In the genomic region with DNA sequence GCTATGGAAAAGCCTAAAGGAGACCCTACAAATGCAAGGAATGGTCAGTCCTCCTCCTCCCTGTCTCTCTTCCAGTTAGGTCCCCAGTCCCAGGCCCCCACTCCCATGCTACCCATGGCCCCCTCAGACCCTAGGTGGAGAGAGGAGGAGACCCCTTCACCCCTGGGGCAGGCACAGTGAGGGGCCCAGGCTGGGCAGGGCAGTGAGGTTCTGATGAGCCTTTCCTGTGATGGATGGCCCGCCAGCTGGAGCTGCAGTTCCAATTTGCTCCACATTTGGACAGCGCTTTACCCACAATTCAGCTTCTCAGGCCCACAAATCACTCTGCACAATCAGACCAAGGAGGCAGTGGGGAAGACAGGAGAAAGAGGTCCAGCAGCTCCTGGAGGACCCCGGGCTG, we compare ENCODE assay signal across 28 cellular contexts. TPM values are rescaled to one million over a fixed set of nuclear protein-coding genes. Genes with fewer than 3 reads are reported as not detected.
DNase-seq lines count a peak whose midpoint lies in the region; ATAC-seq and TF ChIP-seq lines count a peak whose summit lies in the region.
"Had no signal": no experiment of that assay in that cellular context is flagged by ENCODE, and none has a peak within 500 bp of the region (broad histone marks: within the 10 kb centered on the region; RNA-seq: fewer than 3 reads in every experiment).

No MANE protein-coding gene starts in this region.

- peaks cover 12% of the 10 kb centered on the region for H3K4me1 Mint-ChIP-seq in activated naive CD4-positive, alpha-beta T cell treated with anti-CD3 and anti-CD28 coated beads, Interleukin-2, amount 50 U/mL, for 24 hours
- H3K4me1 Mint-ChIP-seq in stimulated activated effector memory CD8-positive, alpha-beta T cell treated with anti-CD3 and anti-CD28 coated beads, Interleukin-12 subunit alpha, Interleukin-12 subunit beta, amount 100 ng/mL, for 72 hours, result peaks cover 27% of the 10 kb centered on the region
- H3K4me1 Mint-ChIP-seq in activated CD4-positive, alpha-beta memory T cell treated with anti-CD3 and anti-CD28 coated beads, Interleukin-2, amount 10 ng/mL, durations not matched to agents 7 days and 5 days, result peaks cover 24% of the 10 kb centered on the region

- ATAC-seq in stimulated activated effector memory CD8-positive, alpha-beta T cell treated with anti-CD3 and anti-CD28 coated beads, Interleukin-12 subunit alpha, Interleukin-12 subunit beta, amount 100 ng/mL, for 72 hours, result no peak

- intact Hi-C loops in PC-9 (cut with micrococcal nuclease; ENCODE audit: unreplicated experiment), result loop anchor here (2.0 kb wide), 1 partner anchor 52 kb away; the partner anchor contains the start of gene LEMD2

- no peaks in the 10 kb centered on the region for H3K27me3 Mint-ChIP-seq in activated naive CD4-positive, alpha-beta T cell treated with anti-CD3 and anti-CD28 coated beads, Interleukin-2, amount 50 U/mL, for 24 hours
- peaks cover 17% of the 10 kb centered on the region for H3K27me3 Mint-ChIP-seq in activated CD4-positive, alpha-beta memory T cell treated with anti-CD3 and anti-CD28 coated beads, Interleukin-2, amount 10 ng/mL, durations not matched to agents 7 days and 5 days
- H3K27me3 Mint-ChIP-seq: CD4-positive, alpha-beta T cell had no signal

- no peaks in the 10 kb centered on the region for H3K36me3 ChIP-seq in PC-9 (ENCODE audit: low read depth)

- H3K4me3 ChIP-seq in PC-9, result no peak overlapping the region
- H3K4me3 ChIP-seq: body of pancreas had no signal

- H3K4me1 ChIP-seq in PC-9 (replicated peaks; ENCODE audit: insufficient read depth), result peaks cover 33% of the 10 kb centered on the region

- H3K4me2 ChIP-seq in PC-9, result peak overlapping the region; percentile 66

- no peak for TF ChIP-seq CTCF in PC-9 (conservative IDR thresholded peaks at IDR 0.05)

- peak overlapping the region; percentile 80 for H3K27ac ChIP-seq in PC-9
- peak overlapping the region; percentile 94 for H3K27ac ChIP-seq in epithelial cell of prostate
- H3K27ac ChIP-seq: body of pancreas had no signal

- H3K9me3 ChIP-seq in PC-9 (ENCODE audit: insufficient read depth, low read depth), result no peaks in the 10 kb centered on the region
- H3K9me3 ChIP-seq: body of pancreas had no signal

- POLR2A ChIA-PET in PC-9 (lab: Charles Lee; ENCODE audit: unreplicated experiment), result no interaction called here
- POLR2A ChIA-PET in activated CD4-positive, alpha-beta memory T cell treated with anti-CD3 and anti-CD28 coated beads, Interleukin-2, amount 10 ng/mL, durations not matched to agents 7 days and 5 days (lab: Charles Lee), result interaction anchor here (0.6 to 2.8 kb wide), 5 partner anchors 16 to 344 kb away, joined by 3 to 20 read pairs (median 7); no protein-coding TSS in a partner anchor

- no peaks in the 10 kb centered on the region for H3K9me2 ChIP-seq in PC-9 (ENCODE audit: insufficient read depth)

- no peaks in the 10 kb centered on the region for H3K27me3 ChIP-seq in PC-9 (ENCODE audit: insufficient read depth, low read depth)
- H3K27me3 ChIP-seq: body of pancreas had no signal

- DNase-seq in activated naive CD4-positive, alpha-beta T cell treated with anti-CD3 and anti-CD28 coated beads, Interleukin-2, amount 50 U/mL, for 16 hours, result no peak
- DNase-seq in PC-9 (no peak), epithelial cell of prostate (ENCODE audit: low read depth, low spot score) (no peak), kidney tubule cell (ENCODE audit: low spot score) (no peak)
- no peak for DNase-seq in stimulated activated effector memory CD8-positive, alpha-beta T cell treated with anti-CD3 and anti-CD28 coated beads, Interleukin-12 subunit alpha, Interleukin-12 subunit beta, amount 100 ng/mL, for 72 hours (ENCODE audit: low spot score in 2 of 2)
- DNase-seq in activated T-cell treated with anti-CD3 and anti-CD28 coated beads, Interleukin-2, amount 50 U/mL, for 1 hour, result no peak
- no peak for DNase-seq in activated CD4-positive, alpha-beta memory T cell treated with anti-CD3 and anti-CD28 coated beads, Interleukin-2, amount 10 ng/mL, durations not matched to agents 7 days and 5 days
- DNase-seq: activated CD4-positive, alpha-beta T cell treated with anti-CD3 and anti-CD28 coated beads, Interleukin-2, amount 10 ng/mL, durations not matched to agents 7 days and 5 days; body of pancreas; CD4-positive, alpha-beta T cell; DMS153; effector CD4-positive, alpha-beta T cell; GDM1; KBM-7; kidney glomerular epithelial cell; mesendoderm; naive thymus-derived CD4-positive, alpha-beta T cell; NCI-H1694 treated with DMSO at 0.1 percent for 48 hours; NCI-H748 treated with DMSO at 0.1 percent for 48 hours; SHP77 treated with DMSO at 0.1 percent for 48 hours; substantia nigra; T-helper 1 cell had no signal

- peaks cover 27% of the 10 kb centered on the region for H3F3A ChIP-seq in PC-9 (ENCODE audit: insufficient read depth, low read depth)

- CTCF ChIA-PET in PC-9 (lab: Charles Lee), result no interaction called here
- CTCF ChIA-PET in activated CD4-positive, alpha-beta memory T cell treated with anti-CD3 and anti-CD28 coated beads, Interleukin-2, amount 10 ng/mL, durations not matched to agents 7 days and 5 days (lab: Charles Lee), result interaction anchor here (1.0 to 2.4 kb wide), 6 partner anchors 9 to 72 kb away, joined by 3 to 10 read pairs (median 5); no protein-coding TSS in a partner anchor

- no peaks in the 10 kb centered on the region for H3K9me3 Mint-ChIP-seq in activated naive CD4-positive, alpha-beta T cell treated with anti-CD3 and anti-CD28 coated beads, Interleukin-2, amount 50 U/mL, for 24 hours
- H3K9me3 Mint-ChIP-seq in stimulated activated effector memory CD8-positive, alpha-beta T cell treated with anti-CD3 and anti-CD28 coated beads, Interleukin-12 subunit alpha, Interleukin-12 subunit beta, amount 100 ng/mL, for 72 hours, result peaks cover 6% of the 10 kb centered on the region
- no peaks in the 10 kb centered on the region for H3K9me3 Mint-ChIP-seq in activated CD4-positive, alpha-beta memory T cell treated with anti-CD3 and anti-CD28 coated beads, Interleukin-2, amount 10 ng/mL, durations not matched to agents 7 days and 5 days
- H3K9me3 Mint-ChIP-seq: activated T-helper 2 cell treated with anti-CD3 and anti-CD28 coated beads, Interferon-gamma antibody, Interleukin-2, Interleukin-4, amounts not matched to agents 10 μg/mL and 5 μg/mL and 100 μg/mL, durations not matched to agents 14 hours and 24 hours and 36 hours; CD4-positive, alpha-beta T cell had no signal

- no peaks in the 10 kb centered on the region for H3K36me3 Mint-ChIP-seq in activated naive CD4-positive, alpha-beta T cell treated with anti-CD3 and anti-CD28 coated beads, Interleukin-2, amount 50 U/mL, for 24 hours
- H3K36me3 Mint-ChIP-seq in stimulated activated effector memory CD8-positive, alpha-beta T cell treated with anti-CD3 and anti-CD28 coated beads, Interleukin-12 subunit alpha, Interleukin-12 subunit beta, amount 100 ng/mL, for 72 hours, result peaks cover 5% of the 10 kb centered on the region
- no peaks in the 10 kb centered on the region for H3K36me3 Mint-ChIP-seq in activated CD4-positive, alpha-beta memory T cell treated with anti-CD3 and anti-CD28 coated beads, Interleukin-2, amount 10 ng/mL, durations not matched to agents 7 days and 5 days (ENCODE audit: low read depth)
- H3K36me3 Mint-ChIP-seq: naive thymus-derived CD4-positive, alpha-beta T cell had no signal

- BruUV-seq in PC-9 (replicated peaks; lab: Mats Ljungman, UMichigan), result no TSS peak

- H3K79me2 ChIP-seq in PC-9 (ENCODE audit: low read depth), result no peaks in the 10 kb centered on the region

- H4K20me1 ChIP-seq in PC-9 (ENCODE audit: insufficient read depth), result no peaks in the 10 kb centered on the region

- no peak overlapping the region for H3K4me3 Mint-ChIP-seq in activated naive CD4-positive, alpha-beta T cell treated with anti-CD3 and anti-CD28 coated beads, Interleukin-2, amount 50 U/mL, for 24 hours
- H3K4me3 Mint-ChIP-seq in stimulated activated effector memory CD8-positive, alpha-beta T cell treated with anti-CD3 and anti-CD28 coated beads, Interleukin-12 subunit alpha, Interleukin-12 subunit beta, amount 100 ng/mL, for 72 hours, result no peak overlapping the region
- no peak overlapping the region for H3K4me3 Mint-ChIP-seq in activated CD4-positive, alpha-beta memory T cell treated with anti-CD3 and anti-CD28 coated beads, Interleukin-2, amount 10 ng/mL, durations not matched to agents 7 days and 5 days
- H3K4me3 Mint-ChIP-seq: activated CD4-positive, alpha-beta T cell treated with anti-CD3 and anti-CD28 coated beads, Interleukin-2, amount 10 ng/mL, durations not matched to agents 7 days and 5 days; CD4-positive, alpha-beta T cell; naive thymus-derived CD4-positive, alpha-beta T cell had no signal

- no peak overlapping the region for H2AFZ ChIP-seq in PC-9

- peak overlapping the region; percentile 12 for H3K27ac Mint-ChIP-seq in activated naive CD4-positive, alpha-beta T cell treated with anti-CD3 and anti-CD28 coated beads, Interleukin-2, amount 50 U/mL, for 24 hours
- H3K27ac Mint-ChIP-seq in stimulated activated effector memory CD8-positive, alpha-beta T cell treated with anti-CD3 and anti-CD28 coated beads, Interleukin-12 subunit alpha, Interleukin-12 subunit beta, amount 100 ng/mL, for 72 hours, result peak overlapping the region; percentile 20
- no peak overlapping the region for H3K27ac Mint-ChIP-seq in activated CD4-positive, alpha-beta memory T cell treated with anti-CD3 and anti-CD28 coated beads, Interleukin-2, amount 10 ng/mL, durations not matched to agents 7 days and 5 days
- H3K27ac Mint-ChIP-seq: activated CD4-positive, alpha-beta T cell treated with anti-CD3 and anti-CD28 coated beads, Interleukin-2, amount 10 ng/mL, durations not matched to agents 7 days and 5 days; activated T-helper 2 cell treated with anti-CD3 and anti-CD28 coated beads, Interferon-gamma antibody, Interleukin-2, Interleukin-4, amounts not matched to agents 10 μg/mL and 5 μg/mL and 100 μg/mL, durations not matched to agents 14 hours and 24 hours and 36 hours; CD4-positive, alpha-beta T cell had no signal

RNA-seq across cellular contexts. Expression of gene MLN, which starts 37.3 kb away (rescaled TPM):
- total RNA-seq in PC-9 (2021), result not detected in 2 replicates
- total RNA-seq in activated CD4-positive, alpha-beta memory T cell treated with anti-CD3 and anti-CD28 coated beads, Interleukin-2, amount 10 ng/mL, durations not matched to agents 7 days and 5 days, result not detected
- total RNA-seq: activated CD4-positive, alpha-beta T cell treated with anti-CD3 and anti-CD28 coated beads, Interleukin-2, amount 10 ng/mL, durations not matched to agents 7 days and 5 days; activated T-helper 2 cell treated with anti-CD3 and anti-CD28 coated beads, Interferon-gamma antibody, Interleukin-2, Interleukin-4, amounts not matched to agents 10 μg/mL and 5 μg/mL and 100 μg/mL, durations not matched to agents 14 hours and 24 hours and 36 hours; body of pancreas; CD4-positive, alpha-beta T cell; esophagus mucosa; glomerular endothelial cell; naive thymus-derived CD4-positive, alpha-beta T cell; sciatic nerve; urinary bladder had no signal

RNA-seq across cellular contexts. Expression of gene LEMD2, which starts 52.1 kb away (rescaled TPM):
- total RNA-seq in PC-9 (2021), result 65.9 and 66.5 TPM in 2 replicates
- total RNA-seq in activated CD4-positive, alpha-beta memory T cell treated with anti-CD3 and anti-CD28 coated beads, Interleukin-2, amount 10 ng/mL, durations not matched to agents 7 days and 5 days, result 10 to 100 TPM; 70.6 to 76.1 TPM
